ENCODE assay signal across 10 cellular contexts in the genomic region with DNA sequence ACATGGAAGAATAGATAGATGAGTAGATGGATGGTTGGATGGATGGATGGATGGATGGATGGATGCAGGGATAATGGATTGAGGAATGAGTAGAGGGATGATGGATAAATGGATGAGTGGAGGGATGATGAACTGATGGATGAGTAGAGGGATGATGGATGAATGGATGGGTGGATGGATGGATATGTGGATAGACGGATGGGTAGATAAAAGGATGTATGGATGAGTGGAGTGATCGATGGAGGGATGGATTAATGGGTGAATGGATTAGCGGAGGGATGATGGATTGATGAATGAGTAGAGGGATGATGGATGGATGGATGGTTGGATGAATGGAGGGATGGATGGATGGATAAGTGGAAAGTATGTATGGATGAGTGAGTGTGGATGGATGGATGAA.
"Had no signal": no experiment of that assay in that cellular context is flagged by ENCODE, and none has a peak within 500 bp of the region (broad histone marks: within the 10 kb centered on the region; RNA-seq: fewer than 3 reads in every experiment).

No MANE protein-coding gene starts in this region.

- H3K4me3 Mint-ChIP-seq: H9, HFFc6 had no signal

- H3K4me3 ChIP-seq: GM23248, K562 had no signal

- DNase-seq: GM23248, GOT3, H9, HCEC 1CT, HFFc6, IMR-90, KG1 had no signal

- H3K27ac Mint-ChIP-seq: H9 had no signal

- H3K27ac ChIP-seq: GM23248 had no signal

- H2AFZ ChIP-seq: GM23248 had no signal

- ATAC-seq: K562 had no signal

- H3K9ac ChIP-seq: GM23248 had no signal

- H3K9me3 Mint-ChIP-seq: H9, HFFc6 had no signal

- FAIRE-seq: H54, HTR-8/SVneo, K562 had no signal

- H3K4me1 Mint-ChIP-seq: H9 had no signal
